In genomic region chr1:7380712-7381111, GRCh38 we compare ENCODE assay signal across 15 cellular contexts.
DNase-seq lines count a peak whose midpoint lies in the region; ATAC-seq and TF ChIP-seq lines count a peak whose summit lies in the region.
"Had no signal": no experiment of that assay in that cellular context is flagged by ENCODE, and none has a peak within 500 bp of the region (broad histone marks: within the 10 kb centered on the region; RNA-seq: fewer than 3 reads in every experiment).

No MANE protein-coding gene starts in this region.

- TF ChIP-seq CTCF in left lung (IDR thresholded peaks at IDR 0.05), result no peak

- H3K36me3 ChIP-seq in MG63 (no peaks in the 10 kb centered on the region), rectal smooth muscle tissue (ENCODE audit: control insufficient read depth, insufficient read depth, low read length) (no peaks in the 10 kb centered on the region), left lung (no peaks in the 10 kb centered on the region)

- intact Hi-C loops in left lung (cut with DNase I), result no loop called here

- no peaks in the 10 kb centered on the region for H3K27me3 ChIP-seq in MG63
- no peaks in the 10 kb centered on the region for H3K27me3 ChIP-seq in rectal smooth muscle tissue (ENCODE audit: control insufficient read depth, insufficient read depth, low read length)
- H3K27me3 ChIP-seq in left lung, result peaks cover 0 to 13% of the 10 kb centered on the region in 2 donors

- H3K4me3 ChIP-seq in MG63, result no peak overlapping the region
- no peak overlapping the region for H3K4me3 ChIP-seq in rectal smooth muscle tissue (ENCODE audit: low read length)
- H3K4me3 ChIP-seq in left lung, result no peak overlapping the region

- no peak overlapping the region for H3K9ac ChIP-seq in rectal smooth muscle tissue (ENCODE audit: low read length)

- H3K27ac ChIP-seq in rectal smooth muscle tissue (ENCODE audit: low read depth, low read length) (peak overlapping the region; percentile 83), left lung (no peak overlapping the region)

- 0 out of 2 replicates have a peak, but pooled peaks cover 3% of the 10 kb centered on the region for H3K9me3 ChIP-seq in MG63
- no peaks in the 10 kb centered on the region for H3K9me3 ChIP-seq in left lung

- ATAC-seq in GM18519 (IDR thresholded peaks at IDR 0.05; ENCODE audit: low FRiP score, unreplicated experiment) (no peak), left lung (no peak)

- H3K4me1 ChIP-seq in rectal smooth muscle tissue (ENCODE audit: control insufficient read depth, insufficient read depth, low read length) (peaks cover 13% of the 10 kb centered on the region), left lung (no peaks in the 10 kb centered on the region)

- peak; percentile 39 for DNase-seq in Daoy (ENCODE audit: low read depth)
- DNase-seq in MG63, result peak; percentile 44
- DNase-seq in dermis blood vessel endothelial cell, result peak; percentile 3
- DNase-seq in activated T-cell treated with anti-CD3 and anti-CD28 coated beads, Interleukin-2, amount 50 U/mL, for 48 hours, result no peak
- no peak for DNase-seq in left lung
- DNase-seq: activated naive CD8-positive, alpha-beta T cell treated with anti-CD3 and anti-CD28 coated beads for 36 hours; CD8-positive, alpha-beta memory T cell; DND-41; hippocampal formation; MV-4-11; NCI-H187 treated with DMSO at 0.1 percent for 48 hours; NCI-H510A treated with DMSO at 0.1 percent for 48 hours; retina had no signal

Comparison
In these comparisons a context has a peak if more than half of its experiments do, and no peak if none do; other contexts are left out.
1. DNase-seq: peak in Daoy (single experiment), MG63 (single experiment) and dermis blood vessel endothelial cell (single experiment); none in activated T-cell treated with anti-CD3 and anti-CD28 coated beads, Interleukin-2, amount 50 U/mL, for 48 hours (0 of 2) and left lung (0 of 2).